ENCODE assay signal across 1 cellular context in genomic region chr1:228457396-228458176, GRCh38.
TF ChIP-seq lines count a peak whose summit lies in the region.

No MANE protein-coding gene starts in this region.

TF ChIP-seq in K562, 482 proteins besides CTCF, POLR2A, EP300 and RAD21 (continued from another document and continues in another):
- 0 out of 2 replicates have a peak, but pooled peaks have one; percentile 8 for TF ChIP-seq ATF3 (IDR thresholded peaks at IDR 0.05)
- TF ChIP-seq ATF3 (CRISPR knock-in tag; conservative IDR thresholded peaks at IDR 0.05), result peak; percentile 96
- peak in 1 of 2 experiments; percentile 89; a peak in 2 of 4 replicates for TF ChIP-seq RCOR1 (IDR thresholded peaks at IDR 0.05; ENCODE audit: borderline replicate concordance in 1 of 2, low read depth in 2 of 2, low read length in 2 of 2)
- TF ChIP-seq ZNF41 (CRISPR knock-in tag; conservative IDR thresholded peaks at IDR 0.05), result no peak
- TF ChIP-seq FOXJ2 (tag; IDR thresholded peaks at IDR 0.05), result 0 out of 2 replicates have a peak, but pooled peaks have one; percentile 62
- TF ChIP-seq NFYB (IDR thresholded peaks at IDR 0.05; ENCODE audit: extremely low read depth, insufficient read length), result peak; percentile 97
- TF ChIP-seq MTA1 (IDR thresholded peaks at IDR 0.05; ENCODE audit: borderline replicate concordance), result peak; percentile 94
- TF ChIP-seq ZBTB17 (CRISPR knock-in tag; IDR thresholded peaks at IDR 0.05), result no peak; the same call in 1 of the 2 replicates
- peak; percentile 81 for TF ChIP-seq ATF1 (CRISPR knock-in tag; IDR thresholded peaks at IDR 0.05)
- TF ChIP-seq ATF1 (tag; IDR thresholded peaks at IDR 0.05), result peak; percentile 97
- TF ChIP-seq ETV1 (tag; conservative IDR thresholded peaks at IDR 0.05; ENCODE audit: low read depth), result no peak; the same call in 1 of the 2 replicates
- TF ChIP-seq ZNF668 (CRISPR knock-in tag; IDR thresholded peaks at IDR 0.05), result peak; percentile 13; the same call in 1 of the 2 replicates
- peak; percentile 86 for TF ChIP-seq REST (CRISPR knock-in tag; IDR thresholded peaks at IDR 0.05; ENCODE audit: low read depth)
- TF ChIP-seq FOXK2 (conservative IDR thresholded peaks at IDR 0.05 in 1 of 2, IDR thresholded peaks at IDR 0.05 in 1 of 2; ENCODE audit: low read depth in 2 of 2), result peak; percentile 96 to 97
- peak; percentile 98 for TF ChIP-seq ZSCAN29 (IDR thresholded peaks at IDR 0.05)
- TF ChIP-seq E4F1 (CRISPR knock-in tag; IDR thresholded peaks at IDR 0.05; ENCODE audit: borderline replicate concordance), result 0 out of 2 replicates have a peak, but pooled peaks have one; percentile 24
- peak; percentile 4; the same call in 1 of the 2 replicates for TF ChIP-seq NFE2 (IDR thresholded peaks at IDR 0.05; ENCODE audit: low read depth)
- TF ChIP-seq GATA2 (CRISPR knock-in tag; IDR thresholded peaks at IDR 0.05), result no peak
- no peak for TF ChIP-seq ZNF551 (CRISPR knock-in tag; IDR thresholded peaks at IDR 0.05)
- peak; percentile 99 for TF ChIP-seq GTF2F1 (IDR thresholded peaks at IDR 0.05; ENCODE audit: low read depth, low read length)
- TF ChIP-seq NR2C2 (CRISPR knock-in tag; IDR thresholded peaks at IDR 0.05), result 0 out of 2 replicates have a peak, but pooled peaks have one; percentile 68
- TF ChIP-seq NR2C2 (tag; IDR thresholded peaks at IDR 0.05), result peak; percentile 5; the same call in 1 of the 2 replicates
- peak; percentile 63; the same call in 1 of the 2 replicates for TF ChIP-seq BCOR (IDR thresholded peaks at IDR 0.05)
- no peak for TF ChIP-seq NFIX (CRISPR knock-in tag; IDR thresholded peaks at IDR 0.05; ENCODE audit: low read depth)
- TF ChIP-seq NR4A1 (CRISPR knock-in tag; IDR thresholded peaks at IDR 0.05), result no peak
- peak; percentile 76 for TF ChIP-seq NR4A1 (tag; IDR thresholded peaks at IDR 0.05)
- no peak for TF ChIP-seq KAT7 (CRISPR knock-in tag; IDR thresholded peaks at IDR 0.05; ENCODE audit: borderline replicate concordance)
- TF ChIP-seq ATF7 (IDR thresholded peaks at IDR 0.05), result peak; percentile 84
- no peak for TF ChIP-seq BCL6 (CRISPR knock-in tag; IDR thresholded peaks at IDR 0.05)
- TF ChIP-seq PCBP1 (IDR thresholded peaks at IDR 0.05; ENCODE audit: low read depth, low read length, poor library complexity, severe bottlenecking), result peak; percentile 96
- TF ChIP-seq ZNF512 (tag; IDR thresholded peaks at IDR 0.05), result no peak
- peak; percentile 91 for TF ChIP-seq NKRF (IDR thresholded peaks at IDR 0.05; ENCODE audit: borderline replicate concordance)
- TF ChIP-seq TCF7 (IDR thresholded peaks at IDR 0.05; ENCODE audit: borderline replicate concordance), result no peak; the same call in 1 of the 2 replicates
- no peak for TF ChIP-seq MXD1 (CRISPR knock-in tag; IDR thresholded peaks at IDR 0.05; ENCODE audit: borderline replicate concordance, poor library complexity, severe bottlenecking)
- TF ChIP-seq ZFP1 (CRISPR knock-in tag; IDR thresholded peaks at IDR 0.05), result no peak
- no peak for TF ChIP-seq ZNF583 (CRISPR knock-in tag; IDR thresholded peaks at IDR 0.05)
- no peak for TF ChIP-seq NUFIP1 (IDR thresholded peaks at IDR 0.05; ENCODE audit: partially characterized antibody)
- TF ChIP-seq PURB (CRISPR knock-in tag; IDR thresholded peaks at IDR 0.05; ENCODE audit: low read depth), result no peak
- peak; percentile 97 for TF ChIP-seq HNRNPL (IDR thresholded peaks at IDR 0.05; ENCODE audit: low read depth, low read length)
- TF ChIP-seq MCM5 (IDR thresholded peaks at IDR 0.05; ENCODE audit: low read depth), result no peak
- TF ChIP-seq GMEB1 (CRISPR knock-in tag; IDR thresholded peaks at IDR 0.05), result peak; percentile 52; the same call in 1 of the 2 replicates
- peak; percentile 60 for TF ChIP-seq SAP30 (IDR thresholded peaks at IDR 0.05; ENCODE audit: borderline replicate concordance, insufficient read depth, low read depth, low read length, poor library complexity, severe bottlenecking)
- no peak; the same call in 1 of the 2 replicates for TF ChIP-seq CHAMP1 (IDR thresholded peaks at IDR 0.05)
- no peak for TF ChIP-seq BDP1 (IDR thresholded peaks at IDR 0.05; ENCODE audit: insufficient read depth, insufficient read length)
- no peak for TF ChIP-seq U2AF2 (optimal IDR thresholded peaks at IDR 0.05; ENCODE audit: low read depth, low read length)
- no peak for TF ChIP-seq HSF4 (CRISPR knock-in tag; IDR thresholded peaks at IDR 0.05; ENCODE audit: borderline replicate concordance)
- no peak for TF ChIP-seq ZZZ3 (IDR thresholded peaks at IDR 0.05)
- no peak for TF ChIP-seq CBX2 (IDR thresholded peaks at IDR 0.05; ENCODE audit: insufficient read depth, low read length, poor library complexity, severe bottlenecking)
- peak; percentile 99 for TF ChIP-seq CTBP1 (IDR thresholded peaks at IDR 0.05; ENCODE audit: borderline replicate concordance)
- peak; percentile 88 for TF ChIP-seq ZNF431 (CRISPR knock-in tag; IDR thresholded peaks at IDR 0.05)
- TF ChIP-seq HLTF (IDR thresholded peaks at IDR 0.05), result peak; percentile 90; the same call in 1 of the 2 replicates
- peak; percentile 99 for TF ChIP-seq FOXK1 (CRISPR knock-in tag; IDR thresholded peaks at IDR 0.05; ENCODE audit: borderline replicate concordance)
